In genomic region chr2:8662239-8662879, GRCh38 we compare ENCODE assay signal across 12 cellular contexts. TPM values are rescaled to one million over a fixed set of nuclear protein-coding genes. Genes with fewer than 3 reads are reported as not detected.
DNase-seq lines count a peak whose midpoint lies in the region; ATAC-seq and TF ChIP-seq lines count a peak whose summit lies in the region.
"Had no signal": no experiment of that assay in that cellular context is flagged by ENCODE, and none has a peak within 500 bp of the region (broad histone marks: within the 10 kb centered on the region; RNA-seq: fewer than 3 reads in every experiment).

No MANE protein-coding gene starts in this region.

- H2BK12ac ChIP-seq in trophoblast cell (ENCODE audit: low read length) = peak overlapping the region; percentile 83

- H3K4me1 ChIP-seq in trophoblast cell (ENCODE audit: control insufficient read depth in 1 of 2, insufficient read depth in 2 of 2, low read length in 2 of 2) (peaks cover 4 to 13% of the 10 kb centered on the region in 2 experiments), mesendoderm (ENCODE audit: control insufficient read depth, low read depth, low read length) (no peaks in the 10 kb centered on the region)
- peaks cover 3 to 13% of the 10 kb centered on the region in 2 donors for H3K4me1 ChIP-seq in naive thymus-derived CD4-positive, alpha-beta T cell (ENCODE audit: control insufficient read depth in 2 of 2, insufficient read depth in 2 of 2, low read length in 2 of 2)
- H3K4me1 ChIP-seq: pancreas had no signal

- no CpG with 5 or more reads among the region's 10 CpGs for WGBS in trophoblast cell (ENCODE audit: extremely low coverage, insufficient coverage, insufficient read length)
- no CpG with 5 or more reads among the region's 10 CpGs for WGBS in mesendoderm (ENCODE audit: extremely low coverage, insufficient coverage, low lambda C conversion rate)

- no peaks in the 10 kb centered on the region for H3K9me3 Mint-ChIP-seq in naive thymus-derived CD4-positive, alpha-beta T cell

- H3K4ac ChIP-seq in trophoblast cell (ENCODE audit: low read depth, low read length) = no peak overlapping the region
- H3K4ac ChIP-seq in mesendoderm (ENCODE audit: low read depth, low read length) = no peak overlapping the region

- H3K27me3 ChIP-seq in trophoblast cell (ENCODE audit: insufficient read depth, low read length) = no peaks in the 10 kb centered on the region
- H3K27me3 ChIP-seq in naive thymus-derived CD4-positive, alpha-beta T cell (ENCODE audit: control insufficient read depth in 2 of 2, insufficient read depth in 2 of 2, low read length in 2 of 2) = no peaks in the 10 kb centered on the region
- no peaks in the 10 kb centered on the region for H3K27me3 ChIP-seq in mesendoderm (ENCODE audit: insufficient read depth, low read length, poor library complexity)
- H3K27me3 ChIP-seq: pancreas had no signal

- H2BK5ac ChIP-seq in trophoblast cell (ENCODE audit: low read depth, low read length, poor library complexity) = no peak overlapping the region
- H2BK5ac ChIP-seq in mesendoderm (ENCODE audit: low read length) = no peak overlapping the region

- no peak overlapping the region for H3K18ac ChIP-seq in trophoblast cell (ENCODE audit: low read length)
- H3K18ac ChIP-seq in mesendoderm (ENCODE audit: low read length) = no peak overlapping the region

- H3K79me1 ChIP-seq in trophoblast cell (ENCODE audit: low read length) = peaks cover 5% of the 10 kb centered on the region
- H3K79me1 ChIP-seq in mesendoderm (ENCODE audit: low read length) = no peaks in the 10 kb centered on the region

- peak overlapping the region in 1 of 10 donors; percentile 7 for H3K4me3 Mint-ChIP-seq in naive thymus-derived CD4-positive, alpha-beta T cell

- H3K4me1 Mint-ChIP-seq in naive thymus-derived CD4-positive, alpha-beta T cell = peaks cover 3 to 37% (median 21%) of the 10 kb centered on the region in 7 donors

- CTCF ChIA-PET in naive thymus-derived CD4-positive, alpha-beta T cell (lab: Charles Lee) = interaction anchor here (0.6 kb wide), 1 partner anchor 16 kb away, joined by 3 read pairs; no protein-coding TSS in a partner anchor

- no peak overlapping the region for H3K14ac ChIP-seq in trophoblast cell (ENCODE audit: low read length)

- POLR2A ChIA-PET in naive thymus-derived CD4-positive, alpha-beta T cell (lab: Charles Lee) = no interaction called here

- no peak overlapping the region for H4K5ac ChIP-seq in mesendoderm (ENCODE audit: low read length)

- H2AK5ac ChIP-seq in trophoblast cell (ENCODE audit: low read length) (no peak overlapping the region), mesendoderm (ENCODE audit: low read length) (no peak overlapping the region)

- peak overlapping the region in 1 of 9 donors; percentile 40 for H3K27ac Mint-ChIP-seq in naive thymus-derived CD4-positive, alpha-beta T cell

- no peak overlapping the region for H3K4me2 ChIP-seq in trophoblast cell (ENCODE audit: low read length)
- H3K4me2 ChIP-seq in mesendoderm (ENCODE audit: low read length) = no peak overlapping the region

- no peak overlapping the region for H2AFZ ChIP-seq in trophoblast cell (ENCODE audit: insufficient read depth, low read length, poor library complexity)

- H4K91ac ChIP-seq in trophoblast cell (ENCODE audit: low read depth, low read length) = no peak overlapping the region

- no peak overlapping the region for H3K56ac ChIP-seq in mesendoderm (ENCODE audit: low read length)

- no peaks in the 10 kb centered on the region for H3K79me2 ChIP-seq in trophoblast cell (ENCODE audit: control insufficient read depth, insufficient read depth, low read length, poor library complexity)
- no peaks in the 10 kb centered on the region for H3K79me2 ChIP-seq in mesendoderm (ENCODE audit: control insufficient read depth, insufficient read depth, low read length)

- no peaks in the 10 kb centered on the region for H3K36me3 Mint-ChIP-seq in naive thymus-derived CD4-positive, alpha-beta T cell

- intact Hi-C loops in naive thymus-derived CD4-positive, alpha-beta T cell (cut with micrococcal nuclease) = no loop called here

- H3K4me3 ChIP-seq in epithelial cell of proximal tubule (ENCODE audit: low read depth, low read length) (no peak overlapping the region), trophoblast cell (ENCODE audit: low read depth, low read length) (no peak overlapping the region), mesendoderm (ENCODE audit: low read length) (no peak overlapping the region)
- no peak overlapping the region for H3K4me3 ChIP-seq in naive thymus-derived CD4-positive, alpha-beta T cell (ENCODE audit: low read length)
- H3K4me3 ChIP-seq: pancreas had no signal

- no peak overlapping the region for H4K8ac ChIP-seq in trophoblast cell (ENCODE audit: low read depth, low read length)
- H4K8ac ChIP-seq in mesendoderm (ENCODE audit: low read depth, low read length) = no peak overlapping the region

- H3K23ac ChIP-seq in trophoblast cell (ENCODE audit: low read length) (no peak overlapping the region), mesendoderm (ENCODE audit: low read length) (no peak overlapping the region)

- H2BK120ac ChIP-seq in trophoblast cell (ENCODE audit: insufficient read depth, low read length, poor library complexity) (peak overlapping the region; percentile 5), mesendoderm (ENCODE audit: low read depth, low read length) (no peak overlapping the region)

- TF ChIP-seq CTCF in epithelial cell of proximal tubule (conservative IDR thresholded peaks at IDR 0.05; ENCODE audit: low read depth, low read length) = peak; percentile 51

- no peak overlapping the region for H3K27ac ChIP-seq in trophoblast cell (ENCODE audit: low read depth, low read length)
- no peak overlapping the region for H3K27ac ChIP-seq in naive thymus-derived CD4-positive, alpha-beta T cell (ENCODE audit: low read depth, low read length)
- no peak overlapping the region for H3K27ac ChIP-seq in mesendoderm (ENCODE audit: low read depth, low read length)
- H3K27ac ChIP-seq: pancreas had no signal

- H3K36me3 ChIP-seq in trophoblast cell (ENCODE audit: control insufficient read depth in 1 of 2, insufficient read depth in 2 of 2, low read length in 2 of 2) (no peaks in the 10 kb centered on the region), mesendoderm (ENCODE audit: control insufficient read depth, insufficient read depth, low read length) (no peaks in the 10 kb centered on the region)
- no peaks in the 10 kb centered on the region for H3K36me3 ChIP-seq in naive thymus-derived CD4-positive, alpha-beta T cell (ENCODE audit: control insufficient read depth in 2 of 3, insufficient read depth in 3 of 3, low read length in 3 of 3)
- H3K36me3 ChIP-seq: pancreas had no signal

- H4K12ac ChIP-seq in trophoblast cell (ENCODE audit: low read depth, low read length) = no peak overlapping the region

- peaks cover 0 to 39% (median 11%) of the 10 kb centered on the region in 5 donors for H3K27me3 Mint-ChIP-seq in naive thymus-derived CD4-positive, alpha-beta T cell

- DNase-seq in Daoy (ENCODE audit: low read depth) (peak; percentile 89), NCI-H2171 (lab: John Stamatoyannopoulos, UW) (peak; percentile 51), epithelial cell of proximal tubule (ENCODE audit: low read depth) (no peak), trophoblast cell (no peak), mesendoderm (no peak), cerebellar cortex (ENCODE audit: low spot score) (no peak)
- DNase-seq in naive thymus-derived CD4-positive, alpha-beta T cell = no peak
- DNase-seq: anterior cingulate cortex, hypothalamus, NCI-H526 had no signal

- H3K9ac ChIP-seq in trophoblast cell (ENCODE audit: low read length) (no peak overlapping the region), mesendoderm (ENCODE audit: low read length) (no peak overlapping the region)

- H2BK15ac ChIP-seq in mesendoderm (replicated peaks; ENCODE audit: low read depth) = no peak overlapping the region

- ATAC-seq in GM19397 (IDR thresholded peaks at IDR 0.05; ENCODE audit: unreplicated experiment) = no peak
- ATAC-seq in naive thymus-derived CD4-positive, alpha-beta T cell = no peak

- peaks cover 2% of the 10 kb centered on the region for H3K9me3 ChIP-seq in trophoblast cell (ENCODE audit: insufficient read depth, low read depth, low read length)
- H3K9me3 ChIP-seq in naive thymus-derived CD4-positive, alpha-beta T cell (ENCODE audit: control insufficient read depth in 2 of 3, low read length in 3 of 3) = no peaks in the 10 kb centered on the region
- H3K9me3 ChIP-seq: pancreas had no signal

RNA-seq across cellular contexts. Expression of gene ID2, which starts 19.5 kb away (rescaled TPM):
- 14.3 and 33.0 TPM in 2 replicates for total RNA-seq in Daoy (2014; rRNA removed; shearing (Covaris generic))
- 7.1 and 28.3 TPM in 2 replicates for total RNA-seq in epithelial cell of proximal tubule
- 277 and 280 TPM in 2 replicates for polyA plus RNA-seq in trophoblast cell (2013)
- 100 to 1,000 TPM in 2 of 5 experiments, 10 to 100 TPM in 3; 43.0 to 185 (median 77.1) TPM for total RNA-seq in naive thymus-derived CD4-positive, alpha-beta T cell
- polyA plus RNA-seq in naive thymus-derived CD4-positive, alpha-beta T cell = 100 to 1,000 TPM; 206 to 309 TPM
- polyA plus RNA-seq in mesendoderm (2013, experiment 1 of 2) = 96.4 TPM
- polyA plus RNA-seq in mesendoderm (2013, experiment 2 of 2) = 94.7 TPM

Comparison
In these comparisons a context has a peak if more than half of its experiments do, and no peak if none do; other contexts are left out.
1. DNase-seq: peak in Daoy (single experiment) and NCI-H2171 (single experiment); none in epithelial cell of proximal tubule (single experiment), trophoblast cell (0 of 2), naive thymus-derived CD4-positive, alpha-beta T cell (0 of 9), mesendoderm (single experiment) and cerebellar cortex (single experiment).